In the genomic region with DNA sequence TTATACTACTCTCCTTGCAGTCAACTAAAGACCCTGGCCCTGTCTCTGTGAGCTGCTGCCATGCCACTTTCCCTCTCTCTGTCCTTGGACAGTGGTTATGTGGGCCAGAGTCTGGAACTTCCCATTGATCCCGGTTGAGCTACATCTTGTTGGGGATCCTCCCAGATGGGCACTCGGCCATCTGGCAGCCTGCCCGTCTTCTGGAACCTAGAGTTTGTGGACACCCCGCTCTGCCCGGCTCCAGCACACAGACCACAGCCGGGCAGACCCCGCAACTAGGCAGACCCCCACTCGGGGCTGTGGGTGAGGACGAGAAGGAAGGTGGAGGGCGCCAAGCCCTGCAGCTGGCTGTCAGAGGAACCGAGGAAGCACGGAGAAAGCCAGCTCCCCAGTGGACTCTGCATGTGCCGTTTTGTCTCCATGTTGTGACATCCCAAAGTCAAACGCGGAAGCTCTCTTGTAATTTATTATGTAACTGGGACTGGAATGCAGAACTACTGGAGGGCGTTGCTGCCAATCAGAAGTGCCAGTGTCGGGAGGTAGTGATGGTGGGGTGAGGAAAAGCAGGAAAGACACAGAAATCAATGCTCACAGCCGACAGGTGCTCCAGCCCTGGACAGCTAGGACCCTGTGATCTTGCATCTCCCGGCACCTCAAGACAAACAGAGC, we compare ENCODE assay signal across 12 cellular contexts.
DNase-seq lines count a peak whose midpoint lies in the region; ATAC-seq and TF ChIP-seq lines count a peak whose summit lies in the region.
"Had no signal": no experiment of that assay in that cellular context is flagged by ENCODE, and none has a peak within 500 bp of the region (broad histone marks: within the 10 kb centered on the region; RNA-seq: fewer than 3 reads in every experiment).

No MANE protein-coding gene starts in this region.

- no peak overlapping the region for H3K27ac Mint-ChIP-seq in activated CD4-positive, alpha-beta T cell treated with anti-CD3 and anti-CD28 coated beads, Interleukin-2, amount 10 ng/mL, durations not matched to agents 7 days and 5 days
- H3K27ac Mint-ChIP-seq in stimulated activated memory B cell treated with anti-CD40 and anti-IgM and Interleukin-4, amounts not matched to agents 10 μg/mL and 1 μg/mL and 100 μg/mL, for 72 hours, result no peak overlapping the region
- H3K27ac Mint-ChIP-seq: activated naive CD4-positive, alpha-beta T cell treated with anti-CD3 and anti-CD28 coated beads, Interleukin-2, amount 50 U/mL, for 24 hours had no signal

- no peak overlapping the region for H3K4ac ChIP-seq in IMR-90 (ENCODE audit: low read depth, low read length)

- H3K36me3 ChIP-seq in IMR-90 (ENCODE audit: control insufficient read depth, insufficient read depth, low read length) (no peaks in the 10 kb centered on the region), skeletal muscle tissue (ENCODE audit: control insufficient read depth in 3 of 3, insufficient read depth in 3 of 3, low read length in 3 of 3) (no peaks in the 10 kb centered on the region)
- H3K36me3 ChIP-seq: WERI-Rb-1 had no signal

- POLR2A ChIA-PET in IMR-90 (lab: Charles Lee; ENCODE audit: unreplicated experiment), result no interaction called here
- POLR2A ChIA-PET in activated CD4-positive, alpha-beta T cell treated with anti-CD3 and anti-CD28 coated beads, Interleukin-2, amount 10 ng/mL, durations not matched to agents 7 days and 5 days (lab: Charles Lee), result no interaction called here

- H2BK15ac ChIP-seq in IMR-90 (ENCODE audit: low read depth, low read length), result no peak overlapping the region

- no peak overlapping the region for H2BK120ac ChIP-seq in IMR-90 (ENCODE audit: low read depth, low read length)

- no peak overlapping the region for H3K4me3 Mint-ChIP-seq in activated CD4-positive, alpha-beta T cell treated with anti-CD3 and anti-CD28 coated beads, Interleukin-2, amount 10 ng/mL, durations not matched to agents 7 days and 5 days
- no peak overlapping the region for H3K4me3 Mint-ChIP-seq in stimulated activated memory B cell treated with anti-CD40 and anti-IgM and Interleukin-4, amounts not matched to agents 10 μg/mL and 1 μg/mL and 100 μg/mL, for 72 hours
- H3K4me3 Mint-ChIP-seq: activated naive CD4-positive, alpha-beta T cell treated with anti-CD3 and anti-CD28 coated beads, Interleukin-2, amount 50 U/mL, for 24 hours; naive thymus-derived CD8-positive, alpha-beta T cell had no signal

- no peak overlapping the region for H2AK9ac ChIP-seq in IMR-90 (replicated peaks; ENCODE audit: low read depth, low read length, poor library complexity)

- no peaks in the 10 kb centered on the region for H4K20me1 ChIP-seq in IMR-90 (ENCODE audit: insufficient read depth, low read length)

- H4K5ac ChIP-seq in IMR-90 (ENCODE audit: low read depth, low read length), result no peak overlapping the region

- WGBS in IMR-90 (ENCODE audit: extremely low coverage in 2 of 2, insufficient read length in 1 of 2), 2 experiments, result 22% methylated on average over 10 of the region's 19 CpGs; no CpG with 5 or more reads in 1 of the 2 experiments

- no peak overlapping the region for H2BK5ac ChIP-seq in IMR-90 (ENCODE audit: low read depth, low read length, poor library complexity, severe bottlenecking)

- H3K4me1 ChIP-seq in IMR-90 (ENCODE audit: control insufficient read depth, insufficient read depth, low read length) (no peaks in the 10 kb centered on the region), skeletal muscle tissue (ENCODE audit: control insufficient read depth in 3 of 3, insufficient read depth in 3 of 3, low read length in 3 of 3) (no peaks in the 10 kb centered on the region)

- no peak overlapping the region for H3K18ac ChIP-seq in IMR-90 (ENCODE audit: low read depth, low read length)

- H2AK5ac ChIP-seq in IMR-90 (ENCODE audit: low read depth, low read length), result no peak overlapping the region

- peak overlapping the region; percentile 43 for H2AFZ ChIP-seq in IMR-90 (replicated peaks; ENCODE audit: low read length, poor library complexity)

- no peak overlapping the region for H3K14ac ChIP-seq in IMR-90 (replicated peaks; ENCODE audit: low read depth, low read length)

- TF ChIP-seq RAD21 in IMR-90 (IDR thresholded peaks at IDR 0.05; ENCODE audit: low read length), result no peak

- CTCF ChIA-PET in IMR-90 (lab: Yijun Ruan, JAX), result no interaction called here
- CTCF ChIA-PET in activated CD4-positive, alpha-beta T cell treated with anti-CD3 and anti-CD28 coated beads, Interleukin-2, amount 10 ng/mL, durations not matched to agents 7 days and 5 days (lab: Charles Lee), result interaction anchor here (0.8 kb wide), 1 partner anchor 958 kb away, joined by 3 read pairs; no protein-coding TSS in a partner anchor

- H4K8ac ChIP-seq in IMR-90 (ENCODE audit: low read depth in 2 of 2, low read length in 2 of 2), result no peak overlapping the region

- no peak overlapping the region for H3K56ac ChIP-seq in IMR-90 (ENCODE audit: extremely low read depth, insufficient read depth, low read length)

- no peak for TF ChIP-seq POLR2A in IMR-90 (IDR thresholded peaks at IDR 0.05; ENCODE audit: low read depth, low read length)

- H3K4me3 ChIP-seq in IMR-90 (ENCODE audit: insufficient read depth, low read depth, low read length), result no peak overlapping the region
- H3K4me3 ChIP-seq in skeletal muscle tissue (ENCODE audit: low read length in 3 of 3), result peak overlapping the region in 2 of 3 donors; percentile 10 to 35

- no peaks in the 10 kb centered on the region for H3K79me1 ChIP-seq in IMR-90 (ENCODE audit: low read depth in 1 of 2, low read length in 2 of 2)

- no TSS peak for BruUV-seq in IMR-90 (replicated peaks; lab: Mats Ljungman, UMichigan)

- intact Hi-C loops in IMR-90 (cut with micrococcal nuclease), result no loop called here

- DNase-seq in IMR-90 (no peak), NOMO-1 treated with dmso at 0.1 percent for 144 hours (lab: John Stamatoyannopoulos, UW; ENCODE audit: unreplicated experiment) (peak; percentile 19), hippocampal formation (lab: John Stamatoyannopoulos, UW) (peak; percentile 75 to 76), GM19238 (ENCODE audit: insufficient read length, low spot score) (no peak)
- DNase-seq in activated CD4-positive, alpha-beta T cell treated with anti-CD3 and anti-CD28 coated beads, Interleukin-2, amount 10 ng/mL, durations not matched to agents 7 days and 5 days, result no peak
- DNase-seq: naive thymus-derived CD8-positive, alpha-beta T cell; NCI-H526 treated with DMSO at 0.1 percent for 48 hours; WERI-Rb-1 had no signal

- H3K9me1 ChIP-seq in IMR-90 (ENCODE audit: insufficient read depth, low read length), result no peaks in the 10 kb centered on the region

- H4K91ac ChIP-seq in IMR-90 (ENCODE audit: insufficient read depth, low read depth, low read length), result no peak overlapping the region

- H2BK20ac ChIP-seq in IMR-90 (ENCODE audit: low read depth, low read length), result no peak overlapping the region

- no peaks in the 10 kb centered on the region for H3K9me3 Mint-ChIP-seq in activated CD4-positive, alpha-beta T cell treated with anti-CD3 and anti-CD28 coated beads, Interleukin-2, amount 10 ng/mL, durations not matched to agents 7 days and 5 days
- no peaks in the 10 kb centered on the region for H3K9me3 Mint-ChIP-seq in stimulated activated memory B cell treated with anti-CD40 and anti-IgM and Interleukin-4, amounts not matched to agents 10 μg/mL and 1 μg/mL and 100 μg/mL, for 72 hours
- H3K9me3 Mint-ChIP-seq: activated naive CD4-positive, alpha-beta T cell treated with anti-CD3 and anti-CD28 coated beads, Interleukin-2, amount 50 U/mL, for 24 hours had no signal

- in situ Hi-C loops in IMR-90 (cut with MboI; ENCODE audit: low sequenced_read_pairs), result no loop called here

- H3K9me3 ChIP-seq in IMR-90 (ENCODE audit: control insufficient read depth, insufficient read depth, low read length), result no peaks in the 10 kb centered on the region
- peaks cover 0 to 3% (median 0%) of the 10 kb centered on the region in 3 donors for H3K9me3 ChIP-seq in skeletal muscle tissue (ENCODE audit: control insufficient read depth in 3 of 3, low read length in 3 of 3)

- H3K9ac ChIP-seq in IMR-90 (ENCODE audit: low read depth, low read length) (no peak overlapping the region), skeletal muscle tissue (ENCODE audit: low read depth in 1 of 3, low read length in 3 of 3) (no peak overlapping the region)

- H3K36me3 Mint-ChIP-seq in activated CD4-positive, alpha-beta T cell treated with anti-CD3 and anti-CD28 coated beads, Interleukin-2, amount 10 ng/mL, durations not matched to agents 7 days and 5 days (ENCODE audit: low read depth), result no peaks in the 10 kb centered on the region
- H3K36me3 Mint-ChIP-seq in stimulated activated memory B cell treated with anti-CD40 and anti-IgM and Interleukin-4, amounts not matched to agents 10 μg/mL and 1 μg/mL and 100 μg/mL, for 72 hours, result no peaks in the 10 kb centered on the region
- H3K36me3 Mint-ChIP-seq: activated naive CD4-positive, alpha-beta T cell treated with anti-CD3 and anti-CD28 coated beads, Interleukin-2, amount 50 U/mL, for 24 hours; naive thymus-derived CD8-positive, alpha-beta T cell had no signal

- no peak overlapping the region for H3K23ac ChIP-seq in IMR-90 (ENCODE audit: low read depth, low read length)

- H3K27me3 ChIP-seq in IMR-90 (ENCODE audit: control insufficient read depth, insufficient read depth, low read length) (peaks cover 26% of the 10 kb centered on the region), skeletal muscle tissue (ENCODE audit: control insufficient read depth in 3 of 3, insufficient read depth in 3 of 3, low read length in 3 of 3) (peaks cover 17 to 32% (median 27%) of the 10 kb centered on the region in 3 donors)

- H3K27ac ChIP-seq in IMR-90 (ENCODE audit: insufficient read depth, low read length) (no peak overlapping the region), skeletal muscle tissue (ENCODE audit: low read depth, low read length) (no peak overlapping the region)
- H3K27ac ChIP-seq: WERI-Rb-1 had no signal

- TF ChIP-seq CTCF in IMR-90 (conservative IDR thresholded peaks at IDR 0.05; ENCODE audit: low read depth, low read length), result no peak

- H3K4me1 Mint-ChIP-seq in activated CD4-positive, alpha-beta T cell treated with anti-CD3 and anti-CD28 coated beads, Interleukin-2, amount 10 ng/mL, durations not matched to agents 7 days and 5 days, result no peaks in the 10 kb centered on the region
- H3K4me1 Mint-ChIP-seq in stimulated activated memory B cell treated with anti-CD40 and anti-IgM and Interleukin-4, amounts not matched to agents 10 μg/mL and 1 μg/mL and 100 μg/mL, for 72 hours, result no peaks in the 10 kb centered on the region
- H3K4me1 Mint-ChIP-seq: activated naive CD4-positive, alpha-beta T cell treated with anti-CD3 and anti-CD28 coated beads, Interleukin-2, amount 50 U/mL, for 24 hours; naive thymus-derived CD8-positive, alpha-beta T cell had no signal

- H3K27me3 Mint-ChIP-seq in activated CD4-positive, alpha-beta T cell treated with anti-CD3 and anti-CD28 coated beads, Interleukin-2, amount 10 ng/mL, durations not matched to agents 7 days and 5 days, result no peaks in the 10 kb centered on the region
- H3K27me3 Mint-ChIP-seq in stimulated activated memory B cell treated with anti-CD40 and anti-IgM and Interleukin-4, amounts not matched to agents 10 μg/mL and 1 μg/mL and 100 μg/mL, for 72 hours, result peaks cover 20% of the 10 kb centered on the region

- no peak for ATAC-seq in IMR-90 (ENCODE audit: low read depth)
- ATAC-seq in stimulated activated memory B cell treated with anti-CD40 and anti-IgM and Interleukin-4, amounts not matched to agents 10 μg/mL and 1 μg/mL and 100 μg/mL, for 72 hours, result no peak
- ATAC-seq in GM18868 (IDR thresholded peaks at IDR 0.05; ENCODE audit: unreplicated experiment), result no peak
- ATAC-seq: naive thymus-derived CD8-positive, alpha-beta T cell had no signal

- dilution Hi-C loops in IMR-90 (cut with HindIII; ENCODE audit: low sequenced_read_pairs, unreplicated experiment), result no loop called here

- no peak overlapping the region for H3K4me2 ChIP-seq in IMR-90 (ENCODE audit: low read depth, low read length)

Comparison
In these comparisons a context has a peak if more than half of its experiments do, and no peak if none do; other contexts are left out.
1. DNase-seq: peak in NOMO-1 treated with dmso at 0.1 percent for 144 hours (single experiment) and hippocampal formation (2 of 2); none in IMR-90 (single experiment), activated CD4-positive, alpha-beta T cell treated with anti-CD3 and anti-CD28 coated beads, Interleukin-2, amount 10 ng/mL, durations not matched to agents 7 days and 5 days (single experiment) and GM19238 (single experiment).